In the genomic region with DNA sequence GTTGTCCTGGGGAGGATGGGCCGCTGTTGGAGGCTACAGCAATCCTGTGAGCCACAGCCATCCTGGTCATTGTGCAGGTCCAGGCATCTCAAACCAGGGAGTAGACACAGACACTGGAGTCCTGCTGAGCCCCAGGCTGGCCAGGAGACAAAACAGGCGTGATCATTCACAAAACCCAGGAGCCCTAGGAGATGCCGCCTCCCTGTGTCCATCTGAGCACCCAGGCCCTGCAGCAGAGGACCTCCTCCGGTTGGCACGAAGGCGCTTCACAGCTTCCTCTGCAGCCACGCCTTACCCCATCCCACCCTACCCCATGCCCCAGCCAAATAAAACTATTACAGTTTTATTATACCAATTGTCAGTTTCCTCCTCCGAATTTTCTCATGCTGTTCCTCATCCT, we compare ENCODE assay signal across 17 cellular contexts.
"Had no signal": no experiment of that assay in that cellular context is flagged by ENCODE, and none has a peak within 500 bp of the region (broad histone marks: within the 10 kb centered on the region; RNA-seq: fewer than 3 reads in every experiment).

No MANE protein-coding gene starts in this region.

- H3K4me1 ChIP-seq: colonic mucosa, pancreas had no signal

- H3K27me3 ChIP-seq: colonic mucosa, heart right ventricle, pancreas, suprapubic skin, tibial nerve had no signal

- H3K9me3 ChIP-seq: colonic mucosa, pancreas, suprapubic skin, tibial nerve had no signal

- DNase-seq: activated CD8-positive, alpha-beta memory T cell treated with anti-CD3 and anti-CD28 coated beads, Interleukin-2, amount 50 U/mL, for 48 hours; activated naive CD4-positive, alpha-beta T cell treated with Interleukin-2 at 50 U/mL for 16 hours; activated naive CD8-positive, alpha-beta T cell treated with anti-CD3 and anti-CD28 coated beads for 36 hours; activated T-cell treated with anti-CD3 and anti-CD28 coated beads, Interleukin-2, amount 50 U/mL, for 4 hours; central memory CD4-positive, alpha-beta T cell; colonic mucosa; heart right ventricle; islet precursor cell; left cardiac atrium; pancreas; right cardiac atrium; stimulated activated CD4-positive, alpha-beta T cell treated with anti-CD3 and anti-CD28 coated beads, Interleukin-12 subunit alpha, Interleukin-12 subunit beta, amount 100 ng/mL, for 4 hours; stimulated activated CD4-positive, alpha-beta T cell treated with anti-CD3 and anti-CD28 coated beads, Interleukin-4, amount 100 ng/mL, for 4 hours; stimulated activated naive CD8-positive, alpha-beta T cell treated with anti-CD3 and anti-CD28 coated beads, Interleukin-15, amount 100 ng/mL, for 72 hours had no signal

- ATAC-seq: activated T-cell treated with anti-CD3 and anti-CD28 coated beads, Interleukin-2, amount 50 U/mL, for 4 hours; stimulated activated naive CD8-positive, alpha-beta T cell treated with anti-CD3 and anti-CD28 coated beads, Interleukin-15, amount 100 ng/mL, for 72 hours; WTC11 had no signal

- H3K36me3 ChIP-seq: colonic mucosa, heart right ventricle, pancreas, suprapubic skin, tibial nerve had no signal

- H3K27ac ChIP-seq: colonic mucosa, pancreas, tibial nerve had no signal

- H3K4me3 ChIP-seq: colonic mucosa, heart right ventricle, pancreas, suprapubic skin, tibial nerve had no signal
